1 cellular context compared by ENCODE assay signal in genomic region chr22:33013531-33014162, GRCh38.
A peak's percentile ranks its signal among the peaks of the same experiment; 100 is the strongest.
TF ChIP-seq lines count a peak whose summit lies in the region.

No MANE protein-coding gene starts in this region.

TF ChIP-seq in HepG2, 621 proteins besides CTCF, POLR2A, EP300 and RAD21 (continued from another document):
- TF ChIP-seq HNF4G (IDR thresholded peaks at IDR 0.05; ENCODE audit: borderline replicate concordance, low read depth, low read length) (peak; percentile 37; the same call in 1 of the 2 replicates), HNF4G (CRISPR knock-in tag; IDR thresholded peaks at IDR 0.05; ENCODE audit: borderline replicate concordance, low read depth) (no peak), PAXIP1 (CRISPR knock-in tag; conservative IDR thresholded peaks at IDR 0.05) (peak; percentile 39; the same call in 1 of the 2 replicates), GTF3A (CRISPR knock-in tag; conservative IDR thresholded peaks at IDR 0.05) (no peak), ZFY (CRISPR knock-in tag; IDR thresholded peaks at IDR 0.05) (no peak), SALL1 (CRISPR knock-in tag; IDR thresholded peaks at IDR 0.05) (peak; percentile 27; the same call in 1 of the 2 replicates)
- TF ChIP-seq, protein P1, sequence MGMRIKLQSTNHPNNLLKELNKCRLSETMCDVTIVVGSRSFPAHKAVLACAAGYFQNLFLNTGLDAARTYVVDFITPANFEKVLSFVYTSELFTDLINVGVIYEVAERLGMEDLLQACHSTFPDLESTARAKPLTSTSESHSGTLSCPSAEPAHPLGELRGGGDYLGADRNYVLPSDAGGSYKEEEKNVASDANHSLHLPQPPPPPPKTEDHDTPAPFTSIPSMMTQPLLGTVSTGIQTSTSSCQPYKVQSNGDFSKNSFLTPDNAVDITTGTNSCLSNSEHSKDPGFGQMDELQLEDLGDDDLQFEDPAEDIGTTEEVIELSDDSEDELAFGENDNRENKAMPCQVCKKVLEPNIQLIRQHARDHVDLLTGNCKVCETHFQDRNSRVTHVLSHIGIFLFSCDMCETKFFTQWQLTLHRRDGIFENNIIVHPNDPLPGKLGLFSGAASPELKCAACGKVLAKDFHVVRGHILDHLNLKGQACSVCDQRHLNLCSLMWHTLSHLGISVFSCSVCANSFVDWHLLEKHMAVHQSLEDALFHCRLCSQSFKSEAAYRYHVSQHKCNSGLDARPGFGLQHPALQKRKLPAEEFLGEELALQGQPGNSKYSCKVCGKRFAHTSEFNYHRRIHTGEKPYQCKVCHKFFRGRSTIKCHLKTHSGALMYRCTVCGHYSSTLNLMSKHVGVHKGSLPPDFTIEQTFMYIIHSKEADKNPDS (CRISPR knock-in tag; IDR thresholded peaks at IDR 0.05), result no peak
- TF ChIP-seq, protein P2, sequence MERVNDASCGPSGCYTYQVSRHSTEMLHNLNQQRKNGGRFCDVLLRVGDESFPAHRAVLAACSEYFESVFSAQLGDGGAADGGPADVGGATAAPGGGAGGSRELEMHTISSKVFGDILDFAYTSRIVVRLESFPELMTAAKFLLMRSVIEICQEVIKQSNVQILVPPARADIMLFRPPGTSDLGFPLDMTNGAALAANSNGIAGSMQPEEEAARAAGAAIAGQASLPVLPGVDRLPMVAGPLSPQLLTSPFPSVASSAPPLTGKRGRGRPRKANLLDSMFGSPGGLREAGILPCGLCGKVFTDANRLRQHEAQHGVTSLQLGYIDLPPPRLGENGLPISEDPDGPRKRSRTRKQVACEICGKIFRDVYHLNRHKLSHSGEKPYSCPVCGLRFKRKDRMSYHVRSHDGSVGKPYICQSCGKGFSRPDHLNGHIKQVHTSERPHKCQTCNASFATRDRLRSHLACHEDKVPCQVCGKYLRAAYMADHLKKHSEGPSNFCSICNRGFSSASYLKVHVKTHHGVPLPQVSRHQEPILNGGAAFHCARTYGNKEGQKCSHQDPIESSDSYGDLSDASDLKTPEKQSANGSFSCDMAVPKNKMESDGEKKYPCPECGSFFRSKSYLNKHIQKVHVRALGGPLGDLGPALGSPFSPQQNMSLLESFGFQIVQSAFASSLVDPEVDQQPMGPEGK (CRISPR knock-in tag; IDR thresholded peaks at IDR 0.05), result peak; percentile 25; the same call in 1 of the 2 replicates
